ENCODE assay signal across 24 cellular contexts in genomic region chr5:139901971-139902370, GRCh38.
"Had no signal": no experiment of that assay in that cellular context is flagged by ENCODE, and none has a peak within 500 bp of the region (broad histone marks: within the 10 kb centered on the region; RNA-seq: fewer than 3 reads in every experiment).

No MANE protein-coding gene starts in this region.

- H3K36me3 Mint-ChIP-seq: activated naive CD4-positive, alpha-beta T cell treated with anti-CD3 and anti-CD28 coated beads, Interleukin-2, amount 50 U/mL, for 24 hours had no signal

- H3K4me3 Mint-ChIP-seq: activated CD8-positive, alpha-beta T cell treated with anti-CD3 and anti-CD28 coated beads, Interleukin-2, amount 10 ng/mL, durations not matched to agents 7 days and 5 days; activated naive CD4-positive, alpha-beta T cell treated with anti-CD3 and anti-CD28 coated beads, Interleukin-2, amount 50 U/mL, for 24 hours; central memory CD8-positive, alpha-beta T cell had no signal

- H3K27ac Mint-ChIP-seq: activated CD8-positive, alpha-beta T cell treated with anti-CD3 and anti-CD28 coated beads, Interleukin-2, amount 10 ng/mL, durations not matched to agents 7 days and 5 days; activated naive CD4-positive, alpha-beta T cell treated with anti-CD3 and anti-CD28 coated beads, Interleukin-2, amount 50 U/mL, for 24 hours had no signal

- H3K9me3 Mint-ChIP-seq: activated naive CD4-positive, alpha-beta T cell treated with anti-CD3 and anti-CD28 coated beads, Interleukin-2, amount 50 U/mL, for 24 hours; central memory CD8-positive, alpha-beta T cell had no signal

- ATAC-seq: activated CD8-positive, alpha-beta T cell treated with anti-CD3 and anti-CD28 coated beads, Interleukin-2, amount 10 ng/mL, durations not matched to agents 7 days and 5 days; body of pancreas; PC-3; SK-N-SH treated with all-trans-retinoic acid at 6 μM for 48 hours had no signal

- H3K27me3 ChIP-seq: body of pancreas had no signal

- H3K27ac ChIP-seq: ascending aorta, body of pancreas, SJSA1 had no signal

- H3K4me3 ChIP-seq: ascending aorta, body of pancreas, MG63, SJSA1 had no signal

- H3K9me3 ChIP-seq: ascending aorta, body of pancreas, MG63 had no signal

- DNase-seq: activated CD4-positive, alpha-beta T cell treated with anti-CD3 and anti-CD28 coated beads for 48 hours; activated CD4-positive, alpha-beta T cell treated with anti-CD3 and anti-CD28 coated beads, Interleukin-2, amount 50 U/mL, for 4 hours; activated CD4-positive, CD25-positive, alpha-beta regulatory T cell treated with anti-CD3 and anti-CD28 coated beads, Interleukin-2, amount 50 U/mL, for 72 hours; activated CD8-positive, alpha-beta memory T cell treated with anti-CD3 and anti-CD28 coated beads, Interleukin-2, amount 50 U/mL, for 48 hours; activated CD8-positive, alpha-beta T cell treated with anti-CD3 and anti-CD28 coated beads, Interleukin-2, amount 10 ng/mL, durations not matched to agents 7 days and 5 days; activated gamma-delta T cell treated with Interleukin-2 at 50 U/mL for 16 hours; activated T-cell treated with anti-CD3 and anti-CD28 coated beads, Interleukin-2, amount 50 U/mL, for 1 hour; body of pancreas; MG63; MV-4-11; NCI-H1092 treated with DMSO at 0.1 percent for 48 hours; NCI-H1436; NCI-H1694 treated with DMSO at 0.1 percent for 48 hours; NCI-H2081; NCI-H446; NCI-H524; PC-3; SHP77; SW 1271 had no signal

- H3K36me3 ChIP-seq: ascending aorta, MG63, SJSA1 had no signal
